Comparison of ENCODE assay signal across 8 cellular contexts in the genomic region with DNA sequence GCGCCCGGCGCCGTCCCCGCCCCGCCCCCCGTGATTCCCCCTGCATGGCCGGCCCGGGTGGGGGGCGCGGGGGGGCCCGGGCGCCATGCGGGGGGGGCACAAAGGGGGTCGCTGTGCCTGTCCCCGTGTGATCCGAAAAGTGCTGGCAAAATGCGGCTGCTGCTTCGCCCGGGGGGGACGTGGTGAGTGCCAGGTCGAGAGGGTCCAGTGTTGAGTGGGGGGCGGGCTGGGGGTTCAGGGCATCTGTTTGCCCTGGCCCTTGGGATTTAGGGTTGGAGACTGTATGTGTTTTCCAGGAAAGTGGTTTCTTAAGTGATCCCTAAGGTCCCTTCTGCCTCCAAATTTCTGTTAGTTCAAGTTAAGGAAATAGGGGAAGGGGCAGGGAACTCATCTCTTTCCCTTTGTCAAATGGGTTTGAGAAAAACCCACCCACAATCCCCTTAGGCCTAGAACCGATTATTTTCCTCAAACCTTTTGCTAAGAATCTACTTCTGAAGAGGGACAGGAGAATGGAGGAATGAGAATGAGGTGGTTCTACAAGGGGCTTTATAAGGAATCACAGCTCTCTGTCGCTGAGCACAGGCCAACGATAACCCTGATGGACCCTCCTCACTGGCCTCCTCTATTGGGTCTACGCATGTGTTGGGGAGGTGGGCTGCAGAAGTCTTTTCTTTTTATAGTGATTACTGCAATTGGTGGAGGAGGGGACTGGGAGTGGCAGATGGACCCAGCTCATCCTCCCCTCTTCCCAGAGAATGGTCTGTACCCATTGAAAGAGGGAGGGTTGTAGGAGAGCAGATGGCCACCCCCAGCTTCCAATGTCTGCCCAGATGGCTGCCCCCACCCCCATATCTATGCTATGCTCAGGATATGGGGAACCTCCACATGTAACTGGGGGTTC. TPM values are rescaled to one million over a fixed set of nuclear protein-coding genes. Genes with fewer than 3 reads are reported as not detected.
DNase-seq lines count a peak whose midpoint lies in the region; ATAC-seq and TF ChIP-seq lines count a peak whose summit lies in the region.

No MANE protein-coding gene starts in this region.

- H3K27me3 Mint-ChIP-seq in activated naive CD4-positive, alpha-beta T cell treated with anti-CD3 and anti-CD28 coated beads for 36 hours (ENCODE audit: low read depth) = peaks cover 21% of the 10 kb centered on the region
- peaks cover 47% of the 10 kb centered on the region for H3K27me3 Mint-ChIP-seq in activated T-helper 1 cell treated with anti-CD3 and anti-CD28 coated beads, Interleukin-12 subunit alpha, Interleukin-12 subunit beta, Interleukin-2, Interleukin-4 antibody, amounts not matched to agents 30 ng/mL and 10 ng/mL and 1 ng/mL, durations not matched to agents 14 hours and 24 hours and 36 hours (ENCODE audit: insufficient read depth)
- peaks cover 23% of the 10 kb centered on the region for H3K27me3 Mint-ChIP-seq in type B pancreatic cell

- H3K27ac ChIP-seq in left lung = peak overlapping the region in 1 of 2 donors; percentile 48

- H3K4me3 ChIP-seq in left lung = peak overlapping the region; percentile 46 to 55

- intact Hi-C loops in activated naive CD4-positive, alpha-beta T cell treated with anti-CD3 and anti-CD28 coated beads for 36 hours (cut with micrococcal nuclease) = loop anchor here (1.0 to 2.0 kb wide), 2 partner anchors 21 kb away; a partner anchor contains a TSS
- intact Hi-C loops in activated T-helper 1 cell treated with anti-CD3 and anti-CD28 coated beads, Interleukin-12 subunit alpha, Interleukin-12 subunit beta, Interleukin-2, Interleukin-4 antibody, amounts not matched to agents 30 ng/mL and 10 ng/mL and 1 ng/mL, durations not matched to agents 14 hours and 24 hours and 36 hours (cut with micrococcal nuclease) = loop anchor here (1.0 to 5.0 kb wide), 3 partner anchors 9 to 130 kb away; a partner anchor contains a TSS
- intact Hi-C loops in left lung (cut with DNase I) = no loop called here

- no peaks in the 10 kb centered on the region for H3K36me3 Mint-ChIP-seq in activated naive CD4-positive, alpha-beta T cell treated with anti-CD3 and anti-CD28 coated beads for 36 hours (ENCODE audit: low read depth)
- H3K36me3 Mint-ChIP-seq in activated T-helper 1 cell treated with anti-CD3 and anti-CD28 coated beads, Interleukin-12 subunit alpha, Interleukin-12 subunit beta, Interleukin-2, Interleukin-4 antibody, amounts not matched to agents 30 ng/mL and 10 ng/mL and 1 ng/mL, durations not matched to agents 14 hours and 24 hours and 36 hours (ENCODE audit: low read depth) = no peaks in the 10 kb centered on the region
- H3K36me3 Mint-ChIP-seq in type B pancreatic cell = peaks cover 7% of the 10 kb centered on the region

- H3K4me1 Mint-ChIP-seq in activated naive CD4-positive, alpha-beta T cell treated with anti-CD3 and anti-CD28 coated beads for 36 hours (ENCODE audit: low read depth) = peaks cover 9% of the 10 kb centered on the region
- peaks cover 5% of the 10 kb centered on the region for H3K4me1 Mint-ChIP-seq in activated T-helper 1 cell treated with anti-CD3 and anti-CD28 coated beads, Interleukin-12 subunit alpha, Interleukin-12 subunit beta, Interleukin-2, Interleukin-4 antibody, amounts not matched to agents 30 ng/mL and 10 ng/mL and 1 ng/mL, durations not matched to agents 14 hours and 24 hours and 36 hours (ENCODE audit: low read depth)
- peaks cover 4% of the 10 kb centered on the region for H3K4me1 Mint-ChIP-seq in type B pancreatic cell (ENCODE audit: unreplicated experiment)

- no peaks in the 10 kb centered on the region for H3K9me3 Mint-ChIP-seq in activated naive CD4-positive, alpha-beta T cell treated with anti-CD3 and anti-CD28 coated beads for 36 hours
- no peaks in the 10 kb centered on the region for H3K9me3 Mint-ChIP-seq in activated T-helper 1 cell treated with anti-CD3 and anti-CD28 coated beads, Interleukin-12 subunit alpha, Interleukin-12 subunit beta, Interleukin-2, Interleukin-4 antibody, amounts not matched to agents 30 ng/mL and 10 ng/mL and 1 ng/mL, durations not matched to agents 14 hours and 24 hours and 36 hours
- H3K9me3 Mint-ChIP-seq in type B pancreatic cell = no peaks in the 10 kb centered on the region

- peak overlapping the region; percentile 65 for H3K4me3 Mint-ChIP-seq in activated naive CD4-positive, alpha-beta T cell treated with anti-CD3 and anti-CD28 coated beads for 36 hours
- H3K4me3 Mint-ChIP-seq in activated T-helper 1 cell treated with anti-CD3 and anti-CD28 coated beads, Interleukin-12 subunit alpha, Interleukin-12 subunit beta, Interleukin-2, Interleukin-4 antibody, amounts not matched to agents 30 ng/mL and 10 ng/mL and 1 ng/mL, durations not matched to agents 14 hours and 24 hours and 36 hours = peak overlapping the region; percentile 58
- H3K4me3 Mint-ChIP-seq in type B pancreatic cell = peak overlapping the region; percentile 88

- no peak overlapping the region for H3K27ac Mint-ChIP-seq in activated naive CD4-positive, alpha-beta T cell treated with anti-CD3 and anti-CD28 coated beads for 36 hours
- no peak overlapping the region for H3K27ac Mint-ChIP-seq in activated T-helper 1 cell treated with anti-CD3 and anti-CD28 coated beads, Interleukin-12 subunit alpha, Interleukin-12 subunit beta, Interleukin-2, Interleukin-4 antibody, amounts not matched to agents 30 ng/mL and 10 ng/mL and 1 ng/mL, durations not matched to agents 14 hours and 24 hours and 36 hours
- no peak overlapping the region for H3K27ac Mint-ChIP-seq in type B pancreatic cell

- ATAC-seq in left lung (no peak), GM21515 (IDR thresholded peaks at IDR 0.05; ENCODE audit: unreplicated experiment) (no peak)

- H3K36me3 ChIP-seq in left lung = no peaks in the 10 kb centered on the region

- DNase-seq in activated naive CD4-positive, alpha-beta T cell treated with anti-CD3 and anti-CD28 coated beads for 36 hours = no peak
- no peak for DNase-seq in activated naive CD4-positive, alpha-beta T cell (lab: John Stamatoyannopoulos, UW)
- DNase-seq in activated T-helper 1 cell treated with anti-CD3 and anti-CD28 coated beads, Interleukin-12 subunit alpha, Interleukin-12 subunit beta, Interleukin-2, Interleukin-4 antibody, amounts not matched to agents 30 ng/mL and 10 ng/mL and 1 ng/mL, durations not matched to agents 14 hours and 24 hours and 36 hours (ENCODE audit: low spot score) = no peak
- no peak for DNase-seq in left lung
- DNase-seq in type B pancreatic cell (ENCODE audit: extremely low spot score, unreplicated experiment) = no peak
- no peak for DNase-seq in SIG-M5 treated with dmso at 0.1 percent for 504 hours (lab: John Stamatoyannopoulos, UW; ENCODE audit: unreplicated experiment)
- no peak for DNase-seq in epidermal melanocyte (ENCODE audit: insufficient read length, low spot score)

- H3K9me3 ChIP-seq in left lung = no peaks in the 10 kb centered on the region

- peaks cover 10 to 20% of the 10 kb centered on the region in 2 donors for H3K4me1 ChIP-seq in left lung

- CTCF ChIA-PET in activated naive CD4-positive, alpha-beta T cell treated with anti-CD3 and anti-CD28 coated beads for 36 hours (lab: Charles Lee) = interaction anchor here (0.5 to 1.6 kb wide), 4 partner anchors 8 to 305 kb away, joined by 3 to 12 read pairs (median 5); no protein-coding TSS in a partner anchor

- peaks cover 12 to 97% of the 10 kb centered on the region in 2 donors for H3K27me3 ChIP-seq in left lung

- TF ChIP-seq CTCF in left lung (IDR thresholded peaks at IDR 0.05) (no peak), type B pancreatic cell (conservative IDR thresholded peaks at IDR 0.05) (no peak)

RNA-seq across cellular contexts. Expression of a gene that starts 0.8 kb away (rescaled TPM):
- total RNA-seq in activated naive CD4-positive, alpha-beta T cell treated with anti-CD3 and anti-CD28 coated beads for 36 hours = 1 to 10 TPM; 1.4 to 1.5 TPM
- total RNA-seq in activated T-helper 1 cell treated with anti-CD3 and anti-CD28 coated beads, Interleukin-12 subunit alpha, Interleukin-12 subunit beta, Interleukin-2, Interleukin-4 antibody, amounts not matched to agents 30 ng/mL and 10 ng/mL and 1 ng/mL, durations not matched to agents 14 hours and 24 hours and 36 hours = 0.60 and 1.5 TPM in 2 replicates
- total RNA-seq in left lung (10 to 100 TPM; 16.5 to 20.0 TPM), type B pancreatic cell (ENCODE audit: low replicate concordance) (4.7 and 34.6 TPM in 2 replicates)

RNA-seq across cellular contexts. Expression of a gene that starts 7.4 kb away (rescaled TPM):
- total RNA-seq in activated naive CD4-positive, alpha-beta T cell treated with anti-CD3 and anti-CD28 coated beads for 36 hours = 10 to 100 TPM; 15.8 to 16.2 TPM
- total RNA-seq in activated T-helper 1 cell treated with anti-CD3 and anti-CD28 coated beads, Interleukin-12 subunit alpha, Interleukin-12 subunit beta, Interleukin-2, Interleukin-4 antibody, amounts not matched to agents 30 ng/mL and 10 ng/mL and 1 ng/mL, durations not matched to agents 14 hours and 24 hours and 36 hours = 16.8 and 18.5 TPM in 2 replicates
- total RNA-seq in left lung (10 to 100 TPM; 20.1 to 30.4 TPM), type B pancreatic cell (ENCODE audit: low replicate concordance) (21.5 and 65.5 TPM in 2 replicates)

RNA-seq across cellular contexts. Expression of a gene that starts 20.9 kb away (rescaled TPM):
- total RNA-seq in activated naive CD4-positive, alpha-beta T cell treated with anti-CD3 and anti-CD28 coated beads for 36 hours = 1 to 10 TPM; 1.4 to 1.8 TPM
- total RNA-seq in activated T-helper 1 cell treated with anti-CD3 and anti-CD28 coated beads, Interleukin-12 subunit alpha, Interleukin-12 subunit beta, Interleukin-2, Interleukin-4 antibody, amounts not matched to agents 30 ng/mL and 10 ng/mL and 1 ng/mL, durations not matched to agents 14 hours and 24 hours and 36 hours = 4.4 and 4.6 TPM in 2 replicates
- total RNA-seq in left lung (1 to 10 TPM; 2.0 to 3.8 TPM), type B pancreatic cell (ENCODE audit: low replicate concordance) (0.64 and 5.9 TPM in 2 replicates)

RNA-seq across cellular contexts. Expression of a gene that starts 21.1 kb away (rescaled TPM):
- total RNA-seq in activated naive CD4-positive, alpha-beta T cell treated with anti-CD3 and anti-CD28 coated beads for 36 hours = 10 to 100 TPM; 11.8 to 12.7 TPM
- total RNA-seq in activated T-helper 1 cell treated with anti-CD3 and anti-CD28 coated beads, Interleukin-12 subunit alpha, Interleukin-12 subunit beta, Interleukin-2, Interleukin-4 antibody, amounts not matched to agents 30 ng/mL and 10 ng/mL and 1 ng/mL, durations not matched to agents 14 hours and 24 hours and 36 hours = 22.8 and 25.7 TPM in 2 replicates
- 10 to 100 TPM; 43.4 to 44.1 TPM for total RNA-seq in left lung
- total RNA-seq in type B pancreatic cell (ENCODE audit: low replicate concordance) = 27.6 and 35.6 TPM in 2 replicates

Comparison
In these comparisons a context has a peak if more than half of its experiments do, and no peak if none do; other contexts are left out.
1. intact Hi-C loops: an anchor here in activated naive CD4-positive, alpha-beta T cell treated with anti-CD3 and anti-CD28 coated beads for 36 hours (1.0 to 2.0 kb wide) and activated T-helper 1 cell treated with anti-CD3 and anti-CD28 coated beads, Interleukin-12 subunit alpha, Interleukin-12 subunit beta, Interleukin-2, Interleukin-4 antibody, amounts not matched to agents 30 ng/mL and 10 ng/mL and 1 ng/mL, durations not matched to agents 14 hours and 24 hours and 36 hours (1.0 to 5.0 kb wide); none called in left lung.